ENCODE assay signal across 12 cellular contexts in genomic region chr10:30597433-30597824, GRCh38. TPM values are rescaled to one million over a fixed set of nuclear protein-coding genes. Genes with fewer than 3 reads are reported as not detected.
A peak's percentile ranks its signal among the peaks of the same experiment; 100 is the strongest.
DNase-seq lines count a peak whose midpoint lies in the region; FAIRE-seq and TF ChIP-seq lines count a peak whose summit lies in the region.
"Not testable (repeated sequence)": the region's sequence is repeated elsewhere in the genome, so short reads cannot be mapped to it uniquely, and the experiment has no call there.
"Had no signal": no experiment of that assay in that cellular context is flagged by ENCODE, and none has a peak within 500 bp of the region (broad histone marks: within the 10 kb centered on the region; RNA-seq: fewer than 3 reads in every experiment).

No MANE protein-coding gene starts in this region.

- H2BK12ac ChIP-seq in H1 (ENCODE audit: low read depth, low read length) = not testable (repeated sequence)

- not testable (repeated sequence) for H3K79me2 ChIP-seq in H1 (ENCODE audit: control insufficient read depth in 1 of 2, insufficient read depth in 2 of 2, low read length in 2 of 2)

- not testable (repeated sequence) for H2AK5ac ChIP-seq in H1 (ENCODE audit: low read depth, low read length)

- not testable (repeated sequence) for H3K14ac ChIP-seq in H1 (ENCODE audit: insufficient read length)

- H3K4me3 Mint-ChIP-seq in nephron progenitor cell = peak overlapping the region; percentile 53
- H3K4me3 Mint-ChIP-seq in osteocyte (ENCODE audit: unreplicated experiment) = peak overlapping the region; percentile 2

- H3K18ac ChIP-seq in H1 (ENCODE audit: extremely low read depth, low read length) = not testable (repeated sequence)

- 36% methylated on average over 5 of the region's 7 CpGs; no CpG with 5 or more reads in 1 of the 2 experiments for WGBS in H1 (ENCODE audit: extremely low coverage in 1 of 2, insufficient coverage in 1 of 2, insufficient read length in 1 of 2, insufficient replicate concordance in 2 of 2, low coverage in 1 of 2, low lambda C conversion rate in 2 of 2, missing lambda C conversion rate in 1 of 2), 2 experiments

- H3K27ac ChIP-seq in BLaER1; H1 (ENCODE audit: low read depth, low read length); iPS-20b (ENCODE audit: low read length): not testable (repeated sequence)
- peak overlapping the region; percentile 55 for H3K27ac ChIP-seq in HUES48 (ENCODE audit: low read depth, low read length)

- H3K4me1 Mint-ChIP-seq in nephron progenitor cell (peaks cover 31% of the 10 kb centered on the region), osteocyte (ENCODE audit: unreplicated experiment) (peaks cover 17% of the 10 kb centered on the region)

- not testable (repeated sequence) for TF ChIP-seq EP300 in H1 (IDR thresholded peaks at IDR 0.05; ENCODE audit: borderline replicate concordance in 1 of 2, low read depth in 2 of 2, low read length in 2 of 2)

- not testable (repeated sequence) for H3K36me3 ChIP-seq in BLaER1; ES-I3 (ENCODE audit: insufficient read depth, low read length); HUES48 (ENCODE audit: control insufficient read depth, insufficient read depth, low read length); H1 (ENCODE audit: control insufficient read depth in 2 of 4, insufficient read depth in 4 of 4, low read length in 3 of 4); iPS-20b (ENCODE audit: insufficient read depth, low read depth, low read length)

- DNase-seq in H1 (ENCODE audit: low read depth in 1 of 2, low spot score in 2 of 2); nephron progenitor cell: not testable (repeated sequence)
- DNase-seq in osteocyte (ENCODE audit: extremely low spot score, unreplicated experiment) = peak; percentile 2

- H3K27me3 Mint-ChIP-seq in nephron progenitor cell (ENCODE audit: low read depth, poor library complexity) = peaks cover 18% of the 10 kb centered on the region
- peaks cover 16% of the 10 kb centered on the region for H3K27me3 Mint-ChIP-seq in osteocyte (ENCODE audit: unreplicated experiment)

- not testable (repeated sequence) for H2BK5ac ChIP-seq in H1 (ENCODE audit: low read depth, low read length)

- not testable (repeated sequence) for TF ChIP-seq CTCF in H1 (IDR thresholded peaks at IDR 0.05; ENCODE audit: control extremely low read depth in 1 of 3, insufficient read depth in 1 of 3, low read depth in 1 of 3, low read length in 3 of 3); nephron progenitor cell (IDR thresholded peaks at IDR 0.05); osteocyte (IDR thresholded peaks at IDR 0.05)

- POLR2A ChIA-PET in H1 (lab: Charles Lee; ENCODE audit: partially characterized antibody) = not testable (repeated sequence)

- not testable (repeated sequence) for H3K4ac ChIP-seq in H1 (replicated peaks; ENCODE audit: insufficient read length, low read depth, low read length)

- H2BK15ac ChIP-seq in H1 (ENCODE audit: low read length) = not testable (repeated sequence)

- not testable (repeated sequence) for H3K9me3 Mint-ChIP-seq in nephron progenitor cell; osteocyte (ENCODE audit: unreplicated experiment)

- H3K9ac ChIP-seq in BLaER1; HUES48 (ENCODE audit: low read depth, low read length); H1 (replicated peaks in 1 of 4; ENCODE audit: extremely low read depth in 1 of 4, low read depth in 3 of 4, low read length in 3 of 4); iPS-20b (ENCODE audit: low read depth, low read length): not testable (repeated sequence)
- H3K9ac ChIP-seq in ES-I3 (ENCODE audit: low read depth, low read length) = peak overlapping the region; percentile 19; the same call in 1 of the 2 replicates

- H3K27ac Mint-ChIP-seq in nephron progenitor cell = not testable (repeated sequence)
- H3K27ac Mint-ChIP-seq in osteocyte (ENCODE audit: unreplicated experiment) = peak overlapping the region; percentile 78

- H3K56ac ChIP-seq in H1 (replicated peaks; ENCODE audit: insufficient read length, low read depth, low read length) = not testable (repeated sequence)

- peak; percentile 60 for FAIRE-seq in TTC549 (lab: Jason Lieb, UNC)
- not testable (repeated sequence) for FAIRE-seq in H1 (lab: Jason Lieb, UNC)

- H3K23ac ChIP-seq in H1 (ENCODE audit: insufficient read length) = not testable (repeated sequence)

- TF ChIP-seq RAD21 in H1 (IDR thresholded peaks at IDR 0.05 in 1 of 2, conservative IDR thresholded peaks at IDR 0.05 in 1 of 2; ENCODE audit: low read depth in 2 of 2, low read length in 2 of 2) = not testable (repeated sequence)

- CTCF ChIA-PET in H1 (lab: Charles Lee; ENCODE audit: partially characterized antibody) = interaction anchor here (1.2 kb wide), 1 partner anchor 22 kb away, joined by 3 read pairs; no protein-coding TSS in a partner anchor

- H4K8ac ChIP-seq in H1 (ENCODE audit: extremely low read depth, insufficient read depth, low read length) = not testable (repeated sequence)

- H2AFZ ChIP-seq in H1 (ENCODE audit: low read length) = not testable (repeated sequence)

- not testable (repeated sequence) for H2BK120ac ChIP-seq in H1 (replicated peaks; ENCODE audit: low read depth, low read length)

- peak overlapping the region; percentile 47 for H3K4me2 ChIP-seq in BLaER1
- peak overlapping the region; percentile 55 to 61 for H3K4me2 ChIP-seq in H1 (ENCODE audit: insufficient read depth in 1 of 2, low read depth in 2 of 2, low read length in 2 of 2)

- not testable (repeated sequence) for H3K79me1 ChIP-seq in H1 (ENCODE audit: low read depth, low read length)

- not testable (repeated sequence) for H3K27me3 ChIP-seq in BLaER1
- peaks cover 68% of the 10 kb centered on the region for H3K27me3 ChIP-seq in HUES48 (ENCODE audit: control insufficient read depth, insufficient read depth, low read length)
- H3K27me3 ChIP-seq in H1 (replicated peaks in 1 of 4; ENCODE audit: control insufficient read depth in 3 of 4, extremely low read depth in 1 of 4, insufficient read depth in 3 of 4, low read length in 3 of 4) = peaks cover 8 to 48% (median 22%) of the 10 kb centered on the region in 4 experiments
- H3K27me3 ChIP-seq in iPS-20b (ENCODE audit: insufficient read depth, low read length) = peaks cover 72% of the 10 kb centered on the region

- H3K23me2 ChIP-seq in H1 (ENCODE audit: low read depth, low read length) = not testable (repeated sequence)

- not testable (repeated sequence) for H3K4me3 ChIP-seq in BLaER1
- H3K4me3 ChIP-seq in HUES48 (ENCODE audit: low read depth, low read length) = peak overlapping the region; percentile 32; the same call in 1 of the 2 replicates
- peak overlapping the region in 1 of 4 experiments; percentile 34; a peak in 2 of 8 replicates for H3K4me3 ChIP-seq in H1 (ENCODE audit: extremely low read depth in 1 of 4, insufficient read depth in 2 of 4, low read depth in 3 of 4, low read length in 4 of 4)
- peak overlapping the region; percentile 29; the same call in 1 of the 2 replicates for H3K4me3 ChIP-seq in iPS-20b (ENCODE audit: low read length)

- H3K4me1 ChIP-seq in BLaER1 = peaks cover 25% of the 10 kb centered on the region
- peaks cover 13% of the 10 kb centered on the region for H3K4me1 ChIP-seq in ES-I3 (ENCODE audit: insufficient read depth, low read length)
- peaks cover 17% of the 10 kb centered on the region for H3K4me1 ChIP-seq in HUES48 (ENCODE audit: control insufficient read depth, insufficient read depth, low read length)
- peaks cover 3 to 11% (median 6%) of the 10 kb centered on the region in 4 experiments; a peak in 5 of 7 replicates for H3K4me1 ChIP-seq in H1 (replicated peaks in 1 of 4; ENCODE audit: control insufficient read depth in 3 of 4, insufficient read depth in 4 of 4, low read length in 3 of 4)
- H3K4me1 ChIP-seq in iPS-20b (ENCODE audit: insufficient read depth, low read length) = peaks cover 18% of the 10 kb centered on the region

- not testable (repeated sequence) for H4K20me1 ChIP-seq in BLaER1; H1 (replicated peaks in 1 of 2; ENCODE audit: control insufficient read depth in 1 of 2, insufficient read depth in 2 of 2, low read length in 2 of 2)

- not testable (repeated sequence) for H3K36me3 Mint-ChIP-seq in nephron progenitor cell (ENCODE audit: low read depth); osteocyte (ENCODE audit: unreplicated experiment)

- not testable (repeated sequence) for H4K5ac ChIP-seq in H1 (ENCODE audit: insufficient read length, low read depth, low read length)

- not testable (repeated sequence) for TF ChIP-seq POLR2A in H1 (IDR thresholded peaks at IDR 0.05; ENCODE audit: control extremely low read depth in 1 of 2, low read depth in 2 of 2, low read length in 2 of 2)

- not testable (repeated sequence) for H4K91ac ChIP-seq in H1 (replicated peaks; ENCODE audit: insufficient read length, low read length)

- not testable (repeated sequence) for H3K9me3 ChIP-seq in BLaER1; ES-I3 (ENCODE audit: control insufficient read depth, insufficient read depth, low read length); HUES48 (ENCODE audit: control insufficient read depth, insufficient read depth, low read length); H1 (ENCODE audit: insufficient read depth in 2 of 2, low read depth in 1 of 2, low read length in 1 of 2); iPS-20b (ENCODE audit: insufficient read depth, low read depth, low read length)

- H2BK20ac ChIP-seq in H1 (ENCODE audit: low read length) = not testable (repeated sequence)

RNA-seq across cellular contexts. Expression of gene LYZL2, which starts 32.1 kb away (rescaled TPM):
- not detected in 2 replicates for total RNA-seq in H1 (2021; fragmentation: NEBNext Ultra II Directional; extraction: Animal tissue kit (Norgen Biotek cat#: 25700))
- polyA plus RNA-seq in H1 (2011; rRNA removed) = not detected in 2 replicates
- polyA plus RNA-seq in H1 (2011; cell fraction: cytosol; rRNA removed) = not detected
- polyA plus RNA-seq in H1 (2011; cell fraction: nucleus; rRNA removed) = not detected
- not detected in 4 replicates for polyA plus RNA-seq in H1 (2012, experiment 1 of 2)
- polyA plus RNA-seq in H1 (2012, experiment 2 of 2) = not detected
- polyA plus RNA-seq in H1 (2013, experiment 1 of 2) = not detected
- polyA plus RNA-seq in H1 (2013, experiment 2 of 2) = not detected
- not detected in 2 replicates for polyA minus RNA-seq in H1 (2011; rRNA and poly(A)+ RNA removed)
- polyA minus RNA-seq in H1 (2011; cell fraction: cytosol; rRNA and poly(A)+ RNA removed) = not detected
- polyA minus RNA-seq in H1 (2011; cell fraction: nucleus; rRNA and poly(A)+ RNA removed) = not detected
- total RNA-seq in osteocyte = not detected in 2 replicates
- total RNA-seq: CD8-positive, alpha-beta T cell; GM23248; HT-29; K562 had no signal
- polyA plus RNA-seq: GM23248, K562 had no signal
